2 cellular contexts compared by ENCODE assay signal in the genomic region with DNA sequence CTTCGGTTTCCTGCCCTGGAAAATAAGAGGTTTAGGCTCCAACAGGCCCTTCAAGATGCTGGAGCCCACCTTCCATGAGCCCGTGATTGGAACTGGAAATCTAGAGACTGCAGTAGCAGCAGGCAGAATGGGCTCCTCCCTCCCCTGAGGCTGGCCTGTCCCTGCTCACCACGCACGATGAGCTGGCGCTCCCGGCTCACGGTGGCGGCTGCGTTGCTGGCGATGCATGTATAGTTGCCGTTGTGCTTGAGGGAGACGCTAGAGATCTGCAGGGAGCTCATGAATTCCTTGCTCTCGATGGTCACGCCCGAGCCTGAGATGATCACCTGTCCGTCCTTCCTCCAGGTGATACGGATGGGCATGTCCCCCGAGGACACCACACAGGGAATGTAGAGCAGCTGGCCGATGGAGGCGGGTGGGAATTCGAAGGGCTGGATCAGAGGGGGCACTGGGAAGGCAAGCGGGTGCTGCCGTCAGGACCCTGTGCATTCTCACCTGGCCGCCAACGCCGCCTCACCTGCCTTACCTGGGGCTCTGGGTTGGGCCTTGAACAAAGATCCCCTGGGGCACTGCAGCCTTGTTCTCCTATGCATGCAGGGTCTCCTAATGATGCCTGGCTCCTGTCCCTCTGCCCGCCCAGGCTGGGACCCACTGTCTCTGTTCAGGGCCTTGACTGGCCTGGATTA.
TF ChIP-seq lines count a peak whose summit lies in the region.

No MANE protein-coding gene starts in this region.

TF ChIP-seq in H1, 55 proteins besides CTCF, POLR2A, EP300 and RAD21 (continued from another document):
- TF ChIP-seq, protein P1, sequence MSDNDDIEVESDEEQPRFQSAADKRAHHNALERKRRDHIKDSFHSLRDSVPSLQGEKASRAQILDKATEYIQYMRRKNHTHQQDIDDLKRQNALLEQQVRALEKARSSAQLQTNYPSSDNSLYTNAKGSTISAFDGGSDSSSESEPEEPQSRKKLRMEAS (IDR thresholded peaks at IDR 0.05) = no peak
- TF ChIP-seq CBX5 (IDR thresholded peaks at IDR 0.05; ENCODE audit: low read depth, low read length) (no peak), FOSL1 (IDR thresholded peaks at IDR 0.05; ENCODE audit: insufficient read depth, low read depth, low read length) (no peak), CTBP2 (IDR thresholded peaks at IDR 0.05; ENCODE audit: borderline replicate concordance, insufficient read depth, insufficient read length, low read length) (no peak), SRF (IDR thresholded peaks at IDR 0.05; ENCODE audit: low read depth, low read length) (no peak), CREB1 (IDR thresholded peaks at IDR 0.05) (no peak), SAP30 (IDR thresholded peaks at IDR 0.05; ENCODE audit: insufficient read depth, insufficient replicate concordance, low read length) (no peak), SP2 (IDR thresholded peaks at IDR 0.05; ENCODE audit: low read length) (no peak), RNF2 (IDR thresholded peaks at IDR 0.05; ENCODE audit: borderline replicate concordance, low read depth, low read length, missing control alignments, poor library complexity, severe bottlenecking) (no peak), ASH2L (IDR thresholded peaks at IDR 0.05; ENCODE audit: low read length) (no peak)

TF ChIP-seq in GM23338, 12 proteins besides CTCF, POLR2A, EP300 and RAD21 (continued from another document):
- TF ChIP-seq ZNF462 (CRISPR knock-in tag; IDR thresholded peaks at IDR 0.05) (no peak), EZH2 (IDR thresholded peaks at IDR 0.05; ENCODE audit: low read depth, unreplicated experiment) (no peak), EZH2phosphoT487 (IDR thresholded peaks at IDR 0.05; ENCODE audit: unreplicated experiment) (no peak), CREB1 (CRISPR knock-in tag; IDR thresholded peaks at IDR 0.05; ENCODE audit: low read depth) (no peak), STAT1 (IDR thresholded peaks at IDR 0.05; ENCODE audit: unreplicated experiment) (no peak), JUNB (IDR thresholded peaks at IDR 0.05; ENCODE audit: unreplicated experiment) (no peak), NANOG (IDR thresholded peaks at IDR 0.05; ENCODE audit: borderline replicate concordance) (no peak), POLR2AphosphoS5 (IDR thresholded peaks at IDR 0.05; ENCODE audit: low read depth) (no peak)
- TF ChIP-seq, protein P2, sequence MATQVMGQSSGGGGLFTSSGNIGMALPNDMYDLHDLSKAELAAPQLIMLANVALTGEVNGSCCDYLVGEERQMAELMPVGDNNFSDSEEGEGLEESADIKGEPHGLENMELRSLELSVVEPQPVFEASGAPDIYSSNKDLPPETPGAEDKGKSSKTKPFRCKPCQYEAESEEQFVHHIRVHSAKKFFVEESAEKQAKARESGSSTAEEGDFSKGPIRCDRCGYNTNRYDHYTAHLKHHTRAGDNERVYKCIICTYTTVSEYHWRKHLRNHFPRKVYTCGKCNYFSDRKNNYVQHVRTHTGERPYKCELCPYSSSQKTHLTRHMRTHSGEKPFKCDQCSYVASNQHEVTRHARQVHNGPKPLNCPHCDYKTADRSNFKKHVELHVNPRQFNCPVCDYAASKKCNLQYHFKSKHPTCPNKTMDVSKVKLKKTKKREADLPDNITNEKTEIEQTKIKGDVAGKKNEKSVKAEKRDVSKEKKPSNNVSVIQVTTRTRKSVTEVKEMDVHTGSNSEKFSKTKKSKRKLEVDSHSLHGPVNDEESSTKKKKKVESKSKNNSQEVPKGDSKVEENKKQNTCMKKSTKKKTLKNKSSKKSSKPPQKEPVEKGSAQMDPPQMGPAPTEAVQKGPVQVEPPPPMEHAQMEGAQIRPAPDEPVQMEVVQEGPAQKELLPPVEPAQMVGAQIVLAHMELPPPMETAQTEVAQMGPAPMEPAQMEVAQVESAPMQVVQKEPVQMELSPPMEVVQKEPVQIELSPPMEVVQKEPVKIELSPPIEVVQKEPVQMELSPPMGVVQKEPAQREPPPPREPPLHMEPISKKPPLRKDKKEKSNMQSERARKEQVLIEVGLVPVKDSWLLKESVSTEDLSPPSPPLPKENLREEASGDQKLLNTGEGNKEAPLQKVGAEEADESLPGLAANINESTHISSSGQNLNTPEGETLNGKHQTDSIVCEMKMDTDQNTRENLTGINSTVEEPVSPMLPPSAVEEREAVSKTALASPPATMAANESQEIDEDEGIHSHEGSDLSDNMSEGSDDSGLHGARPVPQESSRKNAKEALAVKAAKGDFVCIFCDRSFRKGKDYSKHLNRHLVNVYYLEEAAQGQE (IDR thresholded peaks at IDR 0.05; ENCODE audit: unreplicated experiment) = no peak
- TF ChIP-seq, protein P3, sequence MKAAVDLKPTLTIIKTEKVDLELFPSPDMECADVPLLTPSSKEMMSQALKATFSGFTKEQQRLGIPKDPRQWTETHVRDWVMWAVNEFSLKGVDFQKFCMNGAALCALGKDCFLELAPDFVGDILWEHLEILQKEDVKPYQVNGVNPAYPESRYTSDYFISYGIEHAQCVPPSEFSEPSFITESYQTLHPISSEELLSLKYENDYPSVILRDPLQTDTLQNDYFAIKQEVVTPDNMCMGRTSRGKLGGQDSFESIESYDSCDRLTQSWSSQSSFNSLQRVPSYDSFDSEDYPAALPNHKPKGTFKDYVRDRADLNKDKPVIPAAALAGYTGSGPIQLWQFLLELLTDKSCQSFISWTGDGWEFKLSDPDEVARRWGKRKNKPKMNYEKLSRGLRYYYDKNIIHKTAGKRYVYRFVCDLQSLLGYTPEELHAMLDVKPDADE (IDR thresholded peaks at IDR 0.05) = no peak
